Comparison of ENCODE assay signal across 10 cellular contexts in genomic region chr4:161581262-161581661, GRCh38.
A peak's percentile ranks its signal among the peaks of the same experiment; 100 is the strongest.
DNase-seq lines count a peak whose midpoint lies in the region; TF ChIP-seq lines count a peak whose summit lies in the region.
"Had no signal": no experiment of that assay in that cellular context is flagged by ENCODE, and none has a peak within 500 bp of the region (broad histone marks: within the 10 kb centered on the region; RNA-seq: fewer than 3 reads in every experiment).

No MANE protein-coding gene starts in this region.

- in situ Hi-C loops in HAP-1 (cut with MboI; ENCODE audit: low sequenced_read_pairs): no loop called here

- intact Hi-C loops in ascending aorta (cut with DNase I): no loop called here

- H3K27me3 ChIP-seq in HAP-1 (ENCODE audit: low read depth) (no peaks in the 10 kb centered on the region), ascending aorta (no peaks in the 10 kb centered on the region)

- no peak for TF ChIP-seq CTCF in ascending aorta (IDR thresholded peaks at IDR 0.05)

- peaks cover 34% of the 10 kb centered on the region for H3K4me1 ChIP-seq in HAP-1
- H3K4me1 ChIP-seq in ascending aorta: no peaks in the 10 kb centered on the region

- DNase-seq in AML-193 (lab: John Stamatoyannopoulos, UW) (peak; percentile 5), HAP-1 (ENCODE audit: low spot score in 2 of 2) (peak; percentile 70 to 97), RPMI7951 (ENCODE audit: low read depth) (peak; percentile 55), fibroblast of the conjunctiva (ENCODE audit: low read depth) (peak; percentile 61), ascending aorta (ENCODE audit: low spot score in 2 of 2) (no peak), T1000 (lab: John Stamatoyannopoulos, UW) (no peak), NCI-H1436 (lab: John Stamatoyannopoulos, UW) (no peak), NCI-H2029 (lab: John Stamatoyannopoulos, UW) (no peak)
- DNase-seq: NCI-H748 treated with DMSO at 0.1 percent for 48 hours, T-helper 17 cell had no signal

- H3K27ac ChIP-seq in ascending aorta: no peak overlapping the region

- H3K4me3 ChIP-seq in HAP-1 (no peak overlapping the region), ascending aorta (no peak overlapping the region)

- no peaks in the 10 kb centered on the region for H3K9me3 ChIP-seq in HAP-1
- H3K9me3 ChIP-seq in ascending aorta: no peaks in the 10 kb centered on the region

- no peaks in the 10 kb centered on the region for H3K36me3 ChIP-seq in HAP-1 (replicated peaks)
- no peaks in the 10 kb centered on the region for H3K36me3 ChIP-seq in ascending aorta

Comparison
In these comparisons a context has a peak if more than half of its experiments do, and no peak if none do; other contexts are left out.
1. DNase-seq: peak in AML-193 (2 of 2), HAP-1 (2 of 2), RPMI7951 (single experiment) and fibroblast of the conjunctiva (single experiment); none in ascending aorta (0 of 2), T1000 (single experiment), NCI-H1436 (single experiment) and NCI-H2029 (single experiment).